Comparison of ENCODE assay signal across 15 cellular contexts in the genomic region with DNA sequence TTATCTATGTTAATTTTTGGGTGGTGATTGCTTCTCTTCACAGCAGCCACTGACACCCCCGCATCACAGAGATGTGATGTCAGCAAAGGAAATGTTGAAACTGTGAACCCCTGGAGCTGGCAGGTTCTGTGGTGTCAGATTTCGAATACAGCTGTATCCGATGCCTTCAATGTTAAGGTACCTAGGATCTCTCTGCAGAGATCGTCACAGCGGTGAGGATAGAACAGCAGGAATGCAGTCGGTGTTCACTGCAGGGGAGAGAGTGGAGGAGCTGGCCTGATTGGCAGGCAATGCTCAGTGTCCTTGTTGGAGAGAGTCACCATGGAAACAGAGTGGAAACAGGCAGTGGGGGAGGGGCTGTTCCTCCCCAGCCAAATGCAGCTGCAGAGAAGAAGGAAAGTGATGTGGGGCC.
DNase-seq lines count a peak whose midpoint lies in the region; ATAC-seq, FAIRE-seq and TF ChIP-seq lines count a peak whose summit lies in the region.
"Had no signal": no experiment of that assay in that cellular context is flagged by ENCODE, and none has a peak within 500 bp of the region (broad histone marks: within the 10 kb centered on the region; RNA-seq: fewer than 3 reads in every experiment).

No MANE protein-coding gene starts in this region.

- H3K9me3 ChIP-seq in right atrium auricular region = no peaks in the 10 kb centered on the region
- peaks cover 14 to 20% of the 10 kb centered on the region in 2 donors for H3K9me3 ChIP-seq in neuronal stem cell (replicated peaks in 1 of 2; ENCODE audit: control insufficient read depth in 2 of 2, insufficient read depth in 1 of 2, low read depth in 1 of 2, low read length in 2 of 2)

- no CpG with 5 or more reads among the region's 6 CpGs for WGBS in neuronal stem cell (ENCODE audit: extremely low coverage in 2 of 2, insufficient read length in 2 of 2, insufficient replicate concordance in 1 of 2), 2 donors

- no peak for TF ChIP-seq CTCF in right atrium auricular region (IDR thresholded peaks at IDR 0.05)

- no peak overlapping the region for H3K4ac ChIP-seq in neuronal stem cell (ENCODE audit: low read length)

- no peaks in the 10 kb centered on the region for H3K79me1 ChIP-seq in neuronal stem cell (ENCODE audit: low read depth, low read length)

- H3K18ac ChIP-seq in neuronal stem cell (ENCODE audit: low read length) = no peak overlapping the region

- H3K4me2 ChIP-seq in neuronal stem cell (ENCODE audit: insufficient read depth, low read length, poor library complexity, severe bottlenecking) = no peak overlapping the region

- ATAC-seq in left ventricle myocardium superior (no peak), GM18517 (IDR thresholded peaks at IDR 0.05; ENCODE audit: unreplicated experiment) (no peak), GM21447 (IDR thresholded peaks at IDR 0.05; ENCODE audit: unreplicated experiment) (no peak), HG02938 (IDR thresholded peaks at IDR 0.05; ENCODE audit: unreplicated experiment) (no peak)
- ATAC-seq: HCT116 had no signal

- H3K27ac ChIP-seq in right atrium auricular region (no peak overlapping the region), cingulate gyrus (ENCODE audit: low read depth, low read length) (peak overlapping the region; percentile 80), neuronal stem cell (replicated peaks; ENCODE audit: low read length) (peak overlapping the region; percentile 62)

- FAIRE-seq in GM12892 (lab: Jason Lieb, UNC) = no peak

- no peaks in the 10 kb centered on the region for H3K4me1 ChIP-seq in right atrium auricular region
- peaks cover 4 to 6% of the 10 kb centered on the region in 2 donors for H3K4me1 ChIP-seq in neuronal stem cell (ENCODE audit: control insufficient read depth in 2 of 2, insufficient read depth in 1 of 2, low read depth in 1 of 2, low read length in 2 of 2)

- H2AK5ac ChIP-seq in neuronal stem cell (ENCODE audit: low read depth, low read length) = no peak overlapping the region

- intact Hi-C loops in left ventricle myocardium superior (cut with micrococcal nuclease) = no loop called here

- H3K36me3 ChIP-seq in right atrium auricular region (no peaks in the 10 kb centered on the region), neuronal stem cell (replicated peaks in 1 of 2; ENCODE audit: control insufficient read depth in 2 of 2, insufficient read depth in 2 of 2, low read length in 2 of 2) (no peaks in the 10 kb centered on the region)

- no peak overlapping the region for H4K91ac ChIP-seq in neuronal stem cell (ENCODE audit: low read depth, low read length, poor library complexity)

- TF ChIP-seq POLR2A in GM12892 (IDR thresholded peaks at IDR 0.05; ENCODE audit: low read depth, low read length) = no peak

- no peak overlapping the region for H3K14ac ChIP-seq in neuronal stem cell (ENCODE audit: low read length)

- DNase-seq in left ventricle myocardium superior (peak; percentile 29), right atrium auricular region (ENCODE audit: low spot score) (no peak), neuronal stem cell (ENCODE audit: low spot score) (peak; percentile 69), GM12892 (ENCODE audit: insufficient read length) (no peak)
- DNase-seq: activated naive CD8-positive, alpha-beta T cell treated with anti-CD3 and anti-CD28 coated beads for 36 hours; COR-L47; KG1; kidney glomerular epithelial cell; NCI-H146; NCI-H524 treated with DMSO at 0.1 percent for 48 hours had no signal

- no peak overlapping the region for H3K4me3 ChIP-seq in right atrium auricular region
- no peak overlapping the region for H3K4me3 ChIP-seq in neuronal stem cell (ENCODE audit: low read length in 2 of 2)

- no peak overlapping the region for H4K8ac ChIP-seq in neuronal stem cell (ENCODE audit: low read depth, low read length)

- H3K23ac ChIP-seq in neuronal stem cell (ENCODE audit: low read depth, low read length, poor library complexity) = no peak overlapping the region

- no peak overlapping the region for H2BK5ac ChIP-seq in neuronal stem cell (ENCODE audit: low read length)

- H2BK15ac ChIP-seq in neuronal stem cell (ENCODE audit: low read length) = no peak overlapping the region

- H3K9ac ChIP-seq in neuronal stem cell (ENCODE audit: low read depth, low read length, poor library complexity) = no peak overlapping the region

- H3K27me3 ChIP-seq in right atrium auricular region (no peaks in the 10 kb centered on the region), neuronal stem cell (ENCODE audit: control insufficient read depth in 3 of 3, insufficient read depth in 3 of 3, low read depth in 1 of 3, low read length in 3 of 3) (no peaks in the 10 kb centered on the region)

- H2AFZ ChIP-seq in neuronal stem cell (ENCODE audit: low read length) = peak overlapping the region; percentile 56

- no peak overlapping the region for H2BK120ac ChIP-seq in neuronal stem cell (ENCODE audit: low read depth, low read length)

- no peak overlapping the region for H2BK12ac ChIP-seq in neuronal stem cell (ENCODE audit: low read length)

Comparison
In these comparisons a context has a peak if more than half of its experiments do, and no peak if none do; other contexts are left out.
1. DNase-seq: peak in left ventricle myocardium superior (single experiment) and neuronal stem cell (single experiment); none in right atrium auricular region (single experiment) and GM12892 (single experiment).
2. H3K27ac ChIP-seq: peak in cingulate gyrus (single experiment) and neuronal stem cell (single experiment); none in right atrium auricular region (0 of 2).